8 cellular contexts compared by ENCODE assay signal in the genomic region with DNA sequence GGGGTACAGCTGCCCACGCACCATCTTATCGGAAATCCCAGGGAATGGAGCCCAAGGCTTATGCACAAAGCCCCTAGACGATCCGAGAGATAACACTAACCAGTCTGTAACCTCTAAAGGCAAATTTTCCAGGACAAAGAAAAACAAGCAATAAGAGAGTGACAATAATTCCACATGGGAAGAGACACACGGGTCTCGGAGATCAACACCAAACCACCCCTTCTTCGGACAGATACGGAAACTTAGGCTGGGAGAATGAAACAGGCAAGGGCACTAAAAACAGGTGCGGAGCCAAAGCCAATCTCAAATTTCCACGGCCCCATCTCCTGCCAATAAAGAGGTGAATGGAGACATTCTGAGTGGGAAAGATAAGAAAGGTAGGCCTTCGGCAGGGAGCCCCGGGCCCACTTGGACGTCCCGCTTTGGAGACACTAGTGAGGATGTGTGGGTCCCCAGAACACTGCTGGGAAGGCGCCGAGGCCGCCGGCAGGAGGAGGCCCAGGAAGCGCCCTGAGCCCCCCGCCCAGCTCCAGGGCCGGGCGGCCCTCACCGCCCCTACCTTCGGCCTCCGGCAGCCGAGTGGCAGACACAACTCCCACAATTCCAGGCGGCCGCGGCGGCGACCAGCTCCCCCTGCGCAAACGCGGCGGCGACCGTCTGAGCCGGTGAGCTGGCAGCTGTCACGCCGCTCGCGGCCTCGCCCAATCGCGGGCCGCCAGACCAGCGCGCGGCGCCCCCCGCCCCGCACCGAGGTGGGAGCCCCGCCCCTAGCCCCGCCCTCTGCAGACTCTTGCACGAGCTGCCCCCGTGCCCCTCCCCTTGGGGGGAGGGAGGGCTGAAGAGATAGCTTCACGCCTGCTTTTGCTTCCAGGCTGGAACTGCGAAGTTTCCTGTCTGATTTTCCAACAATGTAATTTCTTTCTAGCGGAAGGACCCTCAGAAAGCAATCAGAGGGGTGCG. TPM values are rescaled to one million over a fixed set of nuclear protein-coding genes. Genes with fewer than 3 reads are reported as not detected.
DNase-seq lines count a peak whose midpoint lies in the region; ATAC-seq and TF ChIP-seq lines count a peak whose summit lies in the region.

A gene (minus strand): TSS at position 659 of the 960 bp plus-strand sequence. CDS start 70,525 bp downstream, outside the sequence.

- H3K36me3 Mint-ChIP-seq in CD14-positive monocyte = peaks cover 8 to 9% of the 10 kb centered on the region in 2 donors
- H3K36me3 Mint-ChIP-seq in dendritic cell treated with granulocyte-macrophage colony-stimulating factor and Interleukin-4, amounts not matched to agents 40 ng/mL and 50 ng/mL, for 4 days (ENCODE audit: low read depth) = peaks cover 19% of the 10 kb centered on the region

- ATAC-seq in GM19397 (IDR thresholded peaks at IDR 0.05; ENCODE audit: unreplicated experiment) = peak; percentile 99
- ATAC-seq in HG03571 (IDR thresholded peaks at IDR 0.05; ENCODE audit: unreplicated experiment) = peak; percentile 91
- ATAC-seq in left lung = peak; percentile 99

- no peaks in the 10 kb centered on the region for H3K27me3 ChIP-seq in left lung

- H3K4me1 Mint-ChIP-seq in CD14-positive monocyte = peaks cover 35% of the 10 kb centered on the region
- H3K4me1 Mint-ChIP-seq in dendritic cell treated with granulocyte-macrophage colony-stimulating factor and Interleukin-4, amounts not matched to agents 40 ng/mL and 50 ng/mL, for 4 days (ENCODE audit: low read depth) = peaks cover 34% of the 10 kb centered on the region

- peak within 1 kb of the TSS; percentile 88 to 92 for H3K27ac ChIP-seq in left lung

- peaks cover 9 to 29% of the 10 kb centered on the region in 2 donors for H3K4me1 ChIP-seq in left lung

- no peaks in the 10 kb centered on the region for H3K9me3 ChIP-seq in left lung

- intact Hi-C loops in CD14-positive monocyte (cut with micrococcal nuclease) (no loop called here), left lung (cut with DNase I) (no loop called here)
- intact Hi-C loops in dendritic cell treated with granulocyte-macrophage colony-stimulating factor and Interleukin-4, amounts not matched to agents 40 ng/mL and 50 ng/mL, for 4 days (cut with micrococcal nuclease) = loop anchor here (5.0 to 10.0 kb wide), 2 partner anchors 64 to 103 kb away; no protein-coding TSS in a partner anchor

- H3K9me3 Mint-ChIP-seq in CD14-positive monocyte = no peaks in the 10 kb centered on the region
- no peaks in the 10 kb centered on the region for H3K9me3 Mint-ChIP-seq in dendritic cell treated with granulocyte-macrophage colony-stimulating factor and Interleukin-4, amounts not matched to agents 40 ng/mL and 50 ng/mL, for 4 days

- TF ChIP-seq CTCF in CD14-positive monocyte (IDR thresholded peaks at IDR 0.05) (no peak), left lung (IDR thresholded peaks at IDR 0.05) (no peak)

- H3K4me3 Mint-ChIP-seq in CD14-positive monocyte = peak within 1 kb of the TSS; percentile 84 to 95
- H3K4me3 Mint-ChIP-seq in dendritic cell treated with granulocyte-macrophage colony-stimulating factor and Interleukin-4, amounts not matched to agents 40 ng/mL and 50 ng/mL, for 4 days = peak within 1 kb of the TSS; percentile 91

- no peaks in the 10 kb centered on the region for H3K36me3 ChIP-seq in left lung

- H3K4me3 ChIP-seq in left lung = peak within 1 kb of the TSS; percentile 72

- peaks cover 0 to under 1% (median 0%) of the 10 kb centered on the region in 3 donors for H3K27me3 Mint-ChIP-seq in CD14-positive monocyte (ENCODE audit: low read depth in 3 of 3)
- no peaks in the 10 kb centered on the region for H3K27me3 Mint-ChIP-seq in dendritic cell treated with granulocyte-macrophage colony-stimulating factor and Interleukin-4, amounts not matched to agents 40 ng/mL and 50 ng/mL, for 4 days

- H3K27ac Mint-ChIP-seq in CD14-positive monocyte = peak within 1 kb of the TSS; percentile 90 to 97 (median 94)
- peak within 1 kb of the TSS; percentile 94 for H3K27ac Mint-ChIP-seq in dendritic cell treated with granulocyte-macrophage colony-stimulating factor and Interleukin-4, amounts not matched to agents 40 ng/mL and 50 ng/mL, for 4 days

- DNase-seq in CD14-positive monocyte (ENCODE audit: low spot score) (peak; percentile 94), NCI-H774 (lab: John Stamatoyannopoulos, UW) (peak; percentile 96), left lung (peak; percentile 97 to 99)
- DNase-seq in activated CD4-positive, alpha-beta T cell treated with anti-CD3 and anti-CD28 coated beads, Interleukin-2, amount 50 U/mL, for 4 hours = peak; percentile 96 to 97
- peak; percentile 95 for DNase-seq in stimulated activated CD4-positive, alpha-beta T cell treated with anti-CD3 and anti-CD28 coated beads, Interleukin-2, amount 100 ng/mL, for 4 hours (ENCODE audit: low read depth)

RNA-seq across cellular contexts. Expression of the gene that starts here (rescaled TPM):
- polyA plus RNA-seq in CD14-positive monocyte = 10 to 100 TPM; 27.9 to 35.1 TPM
- total RNA-seq in left lung = 10 to 100 TPM; 67.9 to 71.7 TPM

Comparison
In these comparisons a context has a peak if more than half of its experiments do, and no peak if none do; other contexts are left out.
1. Peak in every context shown above with its lines: DNase-seq, ATAC-seq, H3K4me3 ChIP-seq and H3K27ac ChIP-seq.